20 cellular contexts compared by ENCODE assay signal in the genomic region with DNA sequence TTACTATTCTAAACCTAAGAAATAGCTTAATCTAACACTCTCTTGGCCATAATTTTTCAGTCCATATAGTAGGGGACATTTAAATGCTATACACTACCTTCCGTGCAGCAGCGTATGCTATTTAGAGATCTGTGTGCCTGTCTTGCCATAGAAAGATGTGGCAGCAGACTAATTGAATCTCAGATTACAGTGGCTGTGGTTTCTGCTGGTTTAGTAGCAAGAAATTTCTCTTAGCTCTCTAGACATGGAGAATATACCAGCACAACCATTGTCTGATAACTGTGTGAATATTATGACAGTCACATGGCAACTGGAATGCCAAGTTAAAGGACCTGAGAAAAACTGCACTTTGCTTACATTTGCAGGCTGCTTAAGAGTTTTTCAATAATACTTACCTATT.
"Had no signal": no experiment of that assay in that cellular context is flagged by ENCODE, and none has a peak within 500 bp of the region (broad histone marks: within the 10 kb centered on the region; RNA-seq: fewer than 3 reads in every experiment).

No MANE protein-coding gene starts in this region.

- ATAC-seq: activated CD8-positive, alpha-beta memory T cell treated with anti-CD3 and anti-CD28 coated beads, Interleukin-2, amount 10 ng/mL, durations not matched to agents 7 days and 5 days; activated T-helper 17 cell treated with anti-CD3 and anti-CD28 coated beads, Interleukin-2, amount 50 U/mL, for 72 hours; left lobe of liver; stimulated activated naive CD8-positive, alpha-beta T cell treated with anti-CD3 and anti-CD28 coated beads, Interleukin-15, Interleukin-2, amounts not matched to agents 100 U/mL and 50 U/mL, for 24 hours had no signal

- H3K27me3 ChIP-seq: right atrium auricular region, vagina had no signal

- H3K4me1 ChIP-seq: right atrium auricular region, vagina had no signal

- FAIRE-seq: frontal cortex had no signal

- H3K27ac ChIP-seq: right atrium auricular region, vagina, WERI-Rb-1 had no signal

- H3K9me3 ChIP-seq: right atrium auricular region, vagina had no signal

- H3K36me3 ChIP-seq: right atrium auricular region, vagina, WERI-Rb-1 had no signal

- H3K4me3 ChIP-seq: lung, right atrium auricular region, vagina had no signal

- DNase-seq: activated CD4-positive, alpha-beta memory T cell treated with anti-CD3 and anti-CD28 coated beads for 36 hours; activated CD8-positive, alpha-beta memory T cell treated with anti-CD3 and anti-CD28 coated beads, Interleukin-2, amount 10 ng/mL, durations not matched to agents 7 days and 5 days; activated naive CD4-positive, alpha-beta T cell treated with Interleukin-2 at 50 U/mL for 16 hours; activated naive CD8-positive, alpha-beta T cell treated with anti-CD3 and anti-CD28 coated beads, Interleukin-2, amount 10 ng/mL, durations not matched to agents 7 days and 5 days; amygdala; cortex of kidney; hypothalamus; islet precursor cell; stimulated activated CD4-positive, alpha-beta T cell treated with anti-CD3 and anti-CD28 coated beads, Interleukin-2, amount 100 ng/mL, for 24 hours; stimulated activated naive CD8-positive, alpha-beta T cell treated with anti-CD3 and anti-CD28 coated beads, Interleukin-15, Interleukin-2, amounts not matched to agents 100 U/mL and 50 U/mL, for 24 hours; substantia nigra; T-helper 2 cell; trophoblast cell; WERI-Rb-1 had no signal
